ENCODE assay signal across 17 cellular contexts in the genomic region with DNA sequence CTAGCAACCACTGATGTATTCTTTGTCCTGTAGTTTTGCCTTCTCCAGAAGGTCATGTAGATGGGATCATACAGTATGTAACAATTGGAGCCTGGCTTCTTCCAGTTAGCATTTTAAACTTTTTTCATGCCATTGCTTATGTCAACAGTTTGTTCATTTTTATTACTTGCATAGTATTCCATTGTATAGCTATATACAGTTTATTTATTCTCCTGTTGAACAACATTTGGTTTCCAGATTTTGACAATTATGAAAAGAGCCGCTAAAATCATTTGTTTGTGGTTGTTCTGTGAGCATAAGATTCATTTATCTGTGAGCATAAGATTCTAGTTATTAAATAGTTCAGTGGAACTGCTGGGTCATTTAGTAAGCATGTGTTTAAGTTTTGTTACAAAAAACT.
"Had no signal": no experiment of that assay in that cellular context is flagged by ENCODE, and none has a peak within 500 bp of the region (broad histone marks: within the 10 kb centered on the region; RNA-seq: fewer than 3 reads in every experiment).

No MANE protein-coding gene starts in this region.

- H3K27ac ChIP-seq: stomach, suprapubic skin, testis, thoracic aorta, thyroid gland, tibial artery, tibial nerve, transverse colon, upper lobe of left lung, upper lobe of right lung, uterus, vagina had no signal

- H3K36me3 ChIP-seq: stomach, suprapubic skin, thoracic aorta, thyroid gland, tibial artery, tibial nerve, transverse colon, upper lobe of left lung, upper lobe of right lung, uterus, vagina had no signal

- H3K4me1 ChIP-seq: stomach, testis, thyroid gland, tibial nerve, transverse colon, upper lobe of left lung, upper lobe of right lung, uterus had no signal

- H3K9me3 ChIP-seq: stomach, suprapubic skin, testis, thoracic aorta, thyroid gland, tibial artery, tibial nerve, transverse colon, upper lobe of left lung, upper lobe of right lung, uterus, vagina had no signal

- ATAC-seq: stimulated activated effector memory CD8-positive, alpha-beta T cell treated with anti-CD3 and anti-CD28 coated beads, Interleukin-12 subunit alpha, Interleukin-12 subunit beta, amount 100 ng/mL, for 72 hours; stimulated activated memory B cell treated with anti-CD40 and anti-IgM and Interleukin-4, amounts not matched to agents 10 μg/mL and 1 μg/mL and 100 μg/mL, for 72 hours; stimulated activated naive B cell treated with anti-CD40 and anti-IgM and Interleukin-4, amounts not matched to agents 10 μg/mL and 1 μg/mL and 100 μg/mL, for 72 hours; stimulated activated naive CD8-positive, alpha-beta T cell treated with anti-CD3 and anti-CD28 coated beads, Interleukin-15, amount 100 ng/mL, for 72 hours; stimulated activated naive CD8-positive, alpha-beta T cell treated with anti-CD3 and anti-CD28 coated beads, Interleukin-15, Interleukin-2, amounts not matched to agents 100 U/mL and 50 U/mL, for 24 hours; upper lobe of right lung had no signal

- H3K4me3 ChIP-seq: stomach, suprapubic skin, testis, thoracic aorta, thyroid gland, tibial artery, tibial nerve, transverse colon, upper lobe of left lung, upper lobe of right lung, uterus, vagina had no signal
